In the genomic region with DNA sequence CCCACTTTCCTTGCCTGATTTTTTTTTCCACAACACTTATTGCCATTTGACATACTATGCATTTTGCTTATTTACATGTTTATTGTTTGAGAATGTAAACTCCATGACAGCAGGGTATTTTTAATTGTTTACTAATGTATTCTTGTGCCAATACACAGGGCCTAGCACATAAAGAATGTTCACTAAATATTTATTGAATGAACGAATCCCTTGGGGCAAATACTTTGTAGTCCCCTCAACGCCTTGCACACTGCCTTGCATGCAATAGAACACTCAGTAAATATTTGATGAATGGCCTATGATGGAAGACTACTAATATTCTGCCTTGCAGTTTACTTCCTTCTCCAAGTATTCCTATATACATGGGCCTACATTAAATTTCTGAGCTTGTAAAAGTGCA, we compare ENCODE assay signal across 13 cellular contexts.
"Had no signal": no experiment of that assay in that cellular context is flagged by ENCODE, and none has a peak within 500 bp of the region (broad histone marks: within the 10 kb centered on the region; RNA-seq: fewer than 3 reads in every experiment).

No MANE protein-coding gene starts in this region.

- DNase-seq: activated CD4-positive, alpha-beta memory T cell treated with anti-CD3 and anti-CD28 coated beads, Interleukin-2, amount 10 ng/mL, durations not matched to agents 7 days and 5 days; activated CD4-positive, alpha-beta T cell treated with anti-CD3 and anti-CD28 coated beads for 1 hour; activated CD8-positive, alpha-beta memory T cell treated with anti-CD3 and anti-CD28 coated beads, Interleukin-2, amount 50 U/mL, for 4 hours; activated naive CD4-positive, alpha-beta T cell treated with Interleukin-2 at 50 U/mL for 16 hours; central memory CD4-positive, alpha-beta T cell; effector CD4-positive, alpha-beta T cell; left lung; psoas muscle; spleen; stimulated activated CD4-positive, alpha-beta T cell treated with anti-CD3 and anti-CD28 coated beads, Interleukin-1b, Interleukin-23, amount 100 ng/mL, for 48 hours; stimulated activated naive B cell treated with anti-CD40 and anti-IgM and Interleukin-4, amounts not matched to agents 10 μg/mL and 1 μg/mL and 100 μg/mL, for 72 hours; transverse colon had no signal

- H3K4me3 ChIP-seq: psoas muscle, transverse colon had no signal

- H3K27me3 ChIP-seq: left lung, spleen, transverse colon had no signal

- H3K36me3 ChIP-seq: left lung, spleen, transverse colon had no signal

- ATAC-seq: left lung; psoas muscle; sciatic nerve; stimulated activated naive B cell treated with anti-CD40 and anti-IgM and Interleukin-4, amounts not matched to agents 10 μg/mL and 1 μg/mL and 100 μg/mL, for 72 hours had no signal

- H3K4me1 ChIP-seq: psoas muscle had no signal

- H3K27me3 Mint-ChIP-seq: stimulated activated naive B cell treated with anti-CD40 and anti-IgM and Interleukin-4, amounts not matched to agents 10 μg/mL and 1 μg/mL and 100 μg/mL, for 72 hours had no signal

- H3K4me3 Mint-ChIP-seq: stimulated activated naive B cell treated with anti-CD40 and anti-IgM and Interleukin-4, amounts not matched to agents 10 μg/mL and 1 μg/mL and 100 μg/mL, for 72 hours had no signal

- H3K9me3 Mint-ChIP-seq: activated CD4-positive, alpha-beta memory T cell treated with anti-CD3 and anti-CD28 coated beads, Interleukin-2, amount 10 ng/mL, durations not matched to agents 7 days and 5 days; stimulated activated naive B cell treated with anti-CD40 and anti-IgM and Interleukin-4, amounts not matched to agents 10 μg/mL and 1 μg/mL and 100 μg/mL, for 72 hours had no signal

- H3K27ac Mint-ChIP-seq: activated CD4-positive, alpha-beta memory T cell treated with anti-CD3 and anti-CD28 coated beads, Interleukin-2, amount 10 ng/mL, durations not matched to agents 7 days and 5 days; stimulated activated naive B cell treated with anti-CD40 and anti-IgM and Interleukin-4, amounts not matched to agents 10 μg/mL and 1 μg/mL and 100 μg/mL, for 72 hours had no signal

- H3K27ac ChIP-seq: psoas muscle had no signal

- H3K36me3 Mint-ChIP-seq: stimulated activated naive B cell treated with anti-CD40 and anti-IgM and Interleukin-4, amounts not matched to agents 10 μg/mL and 1 μg/mL and 100 μg/mL, for 72 hours had no signal

- H3K9me3 ChIP-seq: left lung, psoas muscle, spleen, transverse colon had no signal
